21 cellular contexts compared by ENCODE assay signal in genomic region chr1:86471296-86471695, GRCh38. TPM values are rescaled to one million over a fixed set of nuclear protein-coding genes. Genes with fewer than 3 reads are reported as not detected.
"Had no signal": no experiment of that assay in that cellular context is flagged by ENCODE, and none has a peak within 500 bp of the region (broad histone marks: within the 10 kb centered on the region; RNA-seq: fewer than 3 reads in every experiment).

No MANE protein-coding gene starts in this region.

- DNase-seq: activated CD4-positive, alpha-beta T cell treated with anti-CD3 and anti-CD28 coated beads, Interleukin-2, amount 10 ng/mL, durations not matched to agents 24 days and 14 days; activated CD8-positive, alpha-beta T cell treated with anti-CD3 and anti-CD28 coated beads for 36 hours; activated naive CD4-positive, alpha-beta T cell treated with Interleukin-2 at 50 U/mL for 16 hours; activated naive CD8-positive, alpha-beta T cell treated with anti-CD3 and anti-CD28 coated beads, Interleukin-2, amount 10 ng/mL, durations not matched to agents 7 days and 5 days; activated T-cell treated with anti-CD3 and anti-CD28 coated beads, Interleukin-2, amount 50 U/mL, for 1 hour; caudate nucleus; islet precursor cell; lower lobe of right lung; right lobe of liver; stimulated activated CD4-positive, alpha-beta T cell treated with anti-CD3 and anti-CD28 coated beads, Interleukin-4, amount 100 ng/mL, for 24 hours; T-helper 1 cell; T-helper 9 cell; thyroid gland had no signal

- ATAC-seq: activated CD8-positive, alpha-beta T cell treated with anti-CD3 and anti-CD28 coated beads for 36 hours; activated T-helper 17 cell treated with anti-CD3 and anti-CD28 coated beads, Interleukin-2, amount 50 U/mL, for 72 hours; lower lobe of right lung; right lobe of liver; stimulated activated effector memory CD8-positive, alpha-beta T cell treated with anti-CD3 and anti-CD28 coated beads, Interleukin-12 subunit alpha, Interleukin-12 subunit beta, amount 100 ng/mL, for 72 hours had no signal

- H3K9me3 ChIP-seq: lower lobe of right lung, right lobe of liver, thyroid gland had no signal

- H3K4me1 ChIP-seq: lower lobe of right lung, parathyroid adenoma, right lobe of liver, thyroid gland had no signal

- H3K27me3 ChIP-seq: right lobe of liver had no signal

- H3K9ac ChIP-seq: parathyroid adenoma had no signal

- H3K4me3 ChIP-seq: coronary artery, lower lobe of right lung, right lobe of liver, smooth muscle cell, thyroid gland had no signal

- H3K36me3 ChIP-seq: lower lobe of right lung, right lobe of liver, thyroid gland had no signal

- H3K27ac ChIP-seq: coronary artery, lower lobe of right lung, parathyroid adenoma, right lobe of liver, thyroid gland had no signal

RNA-seq across cellular contexts. Expression of gene CLCA1, which starts 2.6 kb away (rescaled TPM):
- total RNA-seq: activated CD4-positive, alpha-beta T cell treated with anti-CD3 and anti-CD28 coated beads, Interleukin-2, amount 10 ng/mL, durations not matched to agents 24 days and 14 days; activated CD8-positive, alpha-beta T cell treated with anti-CD3 and anti-CD28 coated beads for 36 hours; activated naive CD8-positive, alpha-beta T cell treated with anti-CD3 and anti-CD28 coated beads, Interleukin-2, amount 10 ng/mL, durations not matched to agents 7 days and 5 days; activated T-helper 17 cell treated with anti-CD3 and anti-CD28 coated beads, Interleukin-2, amount 50 U/mL, for 72 hours; epithelial cell of proximal tubule; frontal cortex; lower lobe of right lung; right lobe of liver; smooth muscle cell; thyroid gland; urinary bladder had no signal
- polyA plus RNA-seq: smooth muscle cell, urinary bladder had no signal

RNA-seq across cellular contexts. Expression of gene CLCA2, which starts 47.3 kb away (rescaled TPM):
- total RNA-seq: activated CD4-positive, alpha-beta T cell treated with anti-CD3 and anti-CD28 coated beads, Interleukin-2, amount 10 ng/mL, durations not matched to agents 24 days and 14 days; activated CD8-positive, alpha-beta T cell treated with anti-CD3 and anti-CD28 coated beads for 36 hours; activated naive CD8-positive, alpha-beta T cell treated with anti-CD3 and anti-CD28 coated beads, Interleukin-2, amount 10 ng/mL, durations not matched to agents 7 days and 5 days; activated T-helper 17 cell treated with anti-CD3 and anti-CD28 coated beads, Interleukin-2, amount 50 U/mL, for 72 hours; epithelial cell of proximal tubule; frontal cortex; right lobe of liver; thyroid gland had no signal
